In the genomic region with DNA sequence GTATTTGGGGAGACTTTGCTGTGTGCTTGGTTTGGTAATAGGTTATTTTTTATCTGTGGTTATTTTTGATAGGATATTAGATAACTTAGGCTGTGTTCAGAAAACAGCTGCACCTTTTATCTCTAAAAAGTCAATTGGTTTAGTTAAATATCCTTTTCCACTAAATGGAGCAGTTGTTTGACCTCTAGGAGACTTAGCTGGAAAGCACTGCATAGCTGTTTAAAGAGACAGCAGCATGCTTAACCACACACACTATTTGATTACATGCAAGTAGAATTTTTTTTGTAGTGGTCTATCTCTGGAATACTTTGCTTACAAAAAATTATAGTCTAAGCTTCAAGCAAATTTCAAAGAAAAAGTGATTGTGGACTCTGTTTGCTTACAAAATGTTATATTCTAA, we compare ENCODE assay signal across 20 cellular contexts.
"Had no signal": no experiment of that assay in that cellular context is flagged by ENCODE, and none has a peak within 500 bp of the region (broad histone marks: within the 10 kb centered on the region; RNA-seq: fewer than 3 reads in every experiment).

No MANE protein-coding gene starts in this region.

- H3K4me2 ChIP-seq: SK-N-SH had no signal

- H3K9ac ChIP-seq: SK-N-SH had no signal

- H3K9me3 ChIP-seq: SK-N-SH had no signal

- H3K27ac ChIP-seq: HL-60 had no signal

- FAIRE-seq: HTR-8/SVneo, RCC 7860 had no signal

- DNase-seq: KBM-7, MV-4-11, NCI-H1048, NCI-H1105, NCI-H1417, NCI-H1436 treated with DMSO at 0.1 percent for 48 hours, NCI-H1694, NCI-H187 treated with DMSO at 0.1 percent for 48 hours, NCI-H2029 treated with DMSO at 0.1 percent for 48 hours, NCI-H2171 treated with DMSO at 0.1 percent for 48 hours, NCI-H345, NCI-H446 treated with DMSO at 0.1 percent for 48 hours, NCI-H510A treated with DMSO at 0.1 percent for 48 hours, NCI-H526, RPMI8226, SHP77, SK-N-SH had no signal
